In the genomic region with DNA sequence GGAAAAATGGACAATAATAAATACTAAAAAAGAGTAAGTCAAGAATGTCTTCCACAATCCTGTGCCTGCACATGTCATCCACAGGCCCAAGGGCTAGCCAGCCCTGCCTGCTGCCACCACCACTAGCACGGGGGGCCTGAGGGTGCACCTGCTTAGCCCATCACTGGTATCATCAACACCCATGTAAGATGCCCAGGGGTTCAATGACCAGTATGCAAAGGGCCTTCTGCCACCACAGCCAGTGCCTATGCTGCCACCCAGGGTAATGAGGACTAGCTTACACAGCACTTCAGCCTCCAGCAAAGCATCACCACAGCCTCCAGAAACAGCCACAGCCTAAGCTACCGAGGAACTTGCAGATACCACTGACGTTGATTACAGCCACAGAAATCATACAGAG, we compare ENCODE assay signal across 32 cellular contexts.
"Had no signal": no experiment of that assay in that cellular context is flagged by ENCODE, and none has a peak within 500 bp of the region (broad histone marks: within the 10 kb centered on the region; RNA-seq: fewer than 3 reads in every experiment).

No MANE protein-coding gene starts in this region.

- H3K27me3 ChIP-seq: adrenal gland, Peyer's patch, SJSA1 had no signal

- H3K4me3 ChIP-seq: adrenal gland, MG63, Peyer's patch, SJSA1 had no signal

- H3K4me1 ChIP-seq: adrenal gland, Peyer's patch, SJSA1 had no signal

- H3K27ac ChIP-seq: adrenal gland, Peyer's patch, SJSA1 had no signal

- H3K4me3 Mint-ChIP-seq: activated naive CD4-positive, alpha-beta T cell treated with anti-CD3 and anti-CD28 coated beads for 36 hours; activated T-cell treated with anti-CD3 and anti-CD28 coated beads, Interleukin-2, amount 50 U/mL, for 4 hours; activated T-helper 1 cell treated with anti-CD3 and anti-CD28 coated beads, Interleukin-12 subunit alpha, Interleukin-12 subunit beta, Interleukin-2, Interleukin-4 antibody, amounts not matched to agents 30 ng/mL and 10 ng/mL and 1 ng/mL, durations not matched to agents 14 hours and 24 hours and 36 hours; brain; T-helper 1 cell treated with Interleukin-12 subunit alpha and Interleukin-12 subunit beta and Interleukin-4 antibody, amounts not matched to agents 30 μg/mL and 1 μg/mL, for 36 hours; T-helper 2 cell treated with Interferon-gamma antibody and Interleukin-4, amounts not matched to agents 5 μg/mL and 100 μg/mL, for 36 hours; WTC11 had no signal

- H3K9ac ChIP-seq: SK-N-SH had no signal

- DNase-seq: activated CD4-positive, alpha-beta T cell treated with anti-CD3 and anti-CD28 coated beads for 48 hours; activated CD4-positive, alpha-beta T cell treated with anti-CD3 and anti-CD28 coated beads, Interleukin-2, amount 50 U/mL, for 4 hours; activated gamma-delta T cell treated with Interleukin-2 at 50 U/mL for 16 hours; activated naive CD4-positive, alpha-beta T cell treated with anti-CD3 and anti-CD28 coated beads for 36 hours; activated T-cell treated with anti-CD3 and anti-CD28 coated beads for 4 hours; activated T-cell treated with anti-CD3 and anti-CD28 coated beads, Interleukin-2, amount 50 U/mL, for 4 hours; adrenal gland; caudate nucleus; Karpas-422; KBM-7; MG63; NCI-H1048; NCI-H1105 treated with DMSO at 0.1 percent for 48 hours; NCI-H1436; NCI-H1694; NCI-H1930; NCI-H345; NCI-H524 treated with DMSO at 0.1 percent for 48 hours; PC-3; Peyer's patch; RPMI8226; SHP77 treated with DMSO at 0.1 percent for 48 hours; SK-N-SH had no signal

- H3K4me1 Mint-ChIP-seq: brain, IgD-negative memory B cell, WTC11 had no signal

- H3K36me3 Mint-ChIP-seq: IgD-negative memory B cell had no signal

- H3K4me2 ChIP-seq: SK-N-SH had no signal

- H3K27ac Mint-ChIP-seq: activated naive CD4-positive, alpha-beta T cell treated with anti-CD3 and anti-CD28 coated beads for 36 hours; activated naive CD4-positive, alpha-beta T cell treated with anti-CD3 and anti-CD28 coated beads, Interleukin-2, amount 50 U/mL, for 72 hours; activated T-helper 1 cell treated with anti-CD3 and anti-CD28 coated beads, Interleukin-12 subunit alpha, Interleukin-12 subunit beta, Interleukin-2, Interleukin-4 antibody, amounts not matched to agents 30 ng/mL and 10 ng/mL and 1 ng/mL, durations not matched to agents 14 hours and 24 hours and 36 hours; brain; IgD-negative memory B cell; T-helper 1 cell treated with Interleukin-12 subunit alpha and Interleukin-12 subunit beta and Interleukin-4 antibody, amounts not matched to agents 30 μg/mL and 1 μg/mL, for 36 hours; T-helper 2 cell treated with Interferon-gamma antibody and Interleukin-4, amounts not matched to agents 5 μg/mL and 100 μg/mL, for 36 hours; WTC11 had no signal

- ATAC-seq: activated CD4-positive, CD25-positive, alpha-beta regulatory T cell treated with anti-CD3 and anti-CD28 coated beads, Interleukin-2, amount 50 U/mL, for 24 hours; activated naive CD4-positive, alpha-beta T cell treated with anti-CD3 and anti-CD28 coated beads, Interleukin-2, amount 50 U/mL, for 72 hours; activated T-cell treated with anti-CD3 and anti-CD28 coated beads, Interleukin-2, amount 50 U/mL, for 4 hours; PC-3; WTC11 had no signal

- H3K36me3 ChIP-seq: MG63, Peyer's patch, SJSA1 had no signal
